In genomic region chr18:9181275-9181674, GRCh38 we compare ENCODE assay signal across 15 cellular contexts.
"Had no signal": no experiment of that assay in that cellular context is flagged by ENCODE, and none has a peak within 500 bp of the region (broad histone marks: within the 10 kb centered on the region; RNA-seq: fewer than 3 reads in every experiment).

No MANE protein-coding gene starts in this region.

- DNase-seq: activated CD8-positive, alpha-beta T cell treated with anti-CD3 and anti-CD28 coated beads, Interleukin-2, amount 10 ng/mL, durations not matched to agents 7 days and 5 days; activated naive CD4-positive, alpha-beta T cell treated with anti-CD3 and anti-CD28 coated beads for 36 hours; caudate nucleus; cortex of kidney; hypothalamus; naive thymus-derived CD8-positive, alpha-beta T cell; occipital lobe; sigmoid colon; stimulated activated CD4-positive, alpha-beta T cell treated with anti-CD3 and anti-CD28 coated beads, Interleukin-2, amount 100 ng/mL, for 24 hours; T1000; upper lobe of right lung had no signal

- H3K27me3 Mint-ChIP-seq: activated T-helper 17 cell treated with anti-CD3 and anti-CD28 coated beads, Interleukin-2, amount 50 U/mL, for 72 hours; naive thymus-derived CD8-positive, alpha-beta T cell; stimulated activated naive CD8-positive, alpha-beta T cell treated with anti-CD3 and anti-CD28 coated beads, Interleukin-15, Interleukin-2, amounts not matched to agents 100 ng/mL and 50 ng/mL, for 24 hours had no signal

- H3K9me3 ChIP-seq: prostate gland, sigmoid colon, upper lobe of right lung had no signal

- H3K4me3 ChIP-seq: lung, prostate gland, sigmoid colon, upper lobe of right lung had no signal

- H3K36me3 ChIP-seq: prostate gland had no signal

- H3K9me3 Mint-ChIP-seq: activated naive CD4-positive, alpha-beta T cell treated with anti-CD3 and anti-CD28 coated beads for 36 hours; activated T-helper 17 cell treated with anti-CD3 and anti-CD28 coated beads, Interleukin-2, amount 50 U/mL, for 72 hours; naive thymus-derived CD8-positive, alpha-beta T cell; stimulated activated naive CD8-positive, alpha-beta T cell treated with anti-CD3 and anti-CD28 coated beads, Interleukin-15, Interleukin-2, amounts not matched to agents 100 ng/mL and 50 ng/mL, for 24 hours had no signal

- H3K27ac ChIP-seq: prostate gland, sigmoid colon, upper lobe of right lung had no signal

- H3K4me1 ChIP-seq: prostate gland had no signal

- H3K4me3 Mint-ChIP-seq: activated CD8-positive, alpha-beta T cell treated with anti-CD3 and anti-CD28 coated beads, Interleukin-2, amount 10 ng/mL, durations not matched to agents 7 days and 5 days; activated naive CD4-positive, alpha-beta T cell treated with anti-CD3 and anti-CD28 coated beads for 36 hours; activated T-helper 17 cell treated with anti-CD3 and anti-CD28 coated beads, Interleukin-2, amount 50 U/mL, for 72 hours; naive thymus-derived CD8-positive, alpha-beta T cell; stimulated activated naive CD8-positive, alpha-beta T cell treated with anti-CD3 and anti-CD28 coated beads, Interleukin-15, Interleukin-2, amounts not matched to agents 100 ng/mL and 50 ng/mL, for 24 hours had no signal

- H3K27ac Mint-ChIP-seq: activated CD8-positive, alpha-beta T cell treated with anti-CD3 and anti-CD28 coated beads, Interleukin-2, amount 10 ng/mL, durations not matched to agents 7 days and 5 days; activated naive CD4-positive, alpha-beta T cell treated with anti-CD3 and anti-CD28 coated beads for 36 hours; activated T-helper 17 cell treated with anti-CD3 and anti-CD28 coated beads, Interleukin-2, amount 50 U/mL, for 72 hours had no signal

- H3K27me3 ChIP-seq: sigmoid colon, upper lobe of right lung had no signal

- ATAC-seq: activated CD8-positive, alpha-beta T cell treated with anti-CD3 and anti-CD28 coated beads, Interleukin-2, amount 10 ng/mL, durations not matched to agents 7 days and 5 days; activated T-helper 17 cell treated with anti-CD3 and anti-CD28 coated beads, Interleukin-2, amount 50 U/mL, for 72 hours; naive thymus-derived CD8-positive, alpha-beta T cell; upper lobe of right lung had no signal
